In genomic region chr1:246329900-246330299, GRCh38 we compare ENCODE assay signal across 10 cellular contexts.
DNase-seq lines count a peak whose midpoint lies in the region; ATAC-seq and TF ChIP-seq lines count a peak whose summit lies in the region.
"Had no signal": no experiment of that assay in that cellular context is flagged by ENCODE, and none has a peak within 500 bp of the region (broad histone marks: within the 10 kb centered on the region; RNA-seq: fewer than 3 reads in every experiment).

No MANE protein-coding gene starts in this region.

- H3K4me3 ChIP-seq in GM12865 (ENCODE audit: low read depth, low read length) (no peak overlapping the region), H7 (ENCODE audit: insufficient read depth, low read depth, low read length) (no peak overlapping the region), endodermal cell (ENCODE audit: low read length) (no peak overlapping the region), sigmoid colon (no peak overlapping the region)

- intact Hi-C loops in activated CD8-positive, alpha-beta T cell treated with anti-CD3 and anti-CD28 coated beads for 36 hours (cut with micrococcal nuclease) = loop anchor here (10.0 kb wide), 2 partner anchors 145 to 215 kb away; no protein-coding TSS in a partner anchor
- intact Hi-C loops in sigmoid colon (cut with DNase I) = no loop called here

- CTCF ChIA-PET in activated CD8-positive, alpha-beta T cell treated with anti-CD3 and anti-CD28 coated beads for 36 hours (lab: Charles Lee) = interaction anchor here (1.3 kb wide), 1 partner anchor 9 kb away, joined by 4 read pairs; no protein-coding TSS in a partner anchor

- POLR2A ChIA-PET in activated CD8-positive, alpha-beta T cell treated with anti-CD3 and anti-CD28 coated beads for 36 hours (lab: Charles Lee) = interaction anchor here (1.1 kb wide), 1 partner anchor 16 kb away, joined by 4 read pairs; no protein-coding TSS in a partner anchor

- no peak for TF ChIP-seq EP300 in sigmoid colon (IDR thresholded peaks at IDR 0.05)

- H3K9me3 Mint-ChIP-seq in activated CD8-positive, alpha-beta T cell treated with anti-CD3 and anti-CD28 coated beads for 36 hours = peaks cover 9% of the 10 kb centered on the region
- H3K9me3 Mint-ChIP-seq in endodermal cell = no peaks in the 10 kb centered on the region

- H3K4me1 Mint-ChIP-seq in activated CD8-positive, alpha-beta T cell treated with anti-CD3 and anti-CD28 coated beads for 36 hours (ENCODE audit: low read depth) = peaks cover 44% of the 10 kb centered on the region
- H3K4me1 Mint-ChIP-seq in endodermal cell = no peaks in the 10 kb centered on the region

- peak overlapping the region; percentile 75 for H3K27ac Mint-ChIP-seq in activated CD8-positive, alpha-beta T cell treated with anti-CD3 and anti-CD28 coated beads for 36 hours
- H3K27ac Mint-ChIP-seq in endodermal cell = no peak overlapping the region

- DNase-seq in GM12865 (ENCODE audit: low read depth) (peak; percentile 89), GM19238 (ENCODE audit: insufficient read length, low spot score) (peak; percentile 35), DMS79 treated with DMSO at 0.1 percent for 48 hours (lab: John Stamatoyannopoulos, UW) (no peak), H7 (no peak), endodermal cell (no peak), sigmoid colon (no peak)
- DNase-seq in activated CD8-positive, alpha-beta T cell treated with anti-CD3 and anti-CD28 coated beads for 36 hours = peak; percentile 64
- DNase-seq: activated effector memory CD4-positive, alpha-beta T cell treated with Interleukin-2 at 50 U/mL for 16 hours; Calu3 had no signal

- H3K9me3 ChIP-seq in endodermal cell (ENCODE audit: control insufficient read depth, low read length) (no peaks in the 10 kb centered on the region), sigmoid colon (no peaks in the 10 kb centered on the region)

- 94 to 97% methylated on average over 2 to 3 of the region's 4 CpGs for WGBS in endodermal cell (ENCODE audit: insufficient coverage in 1 of 2, insufficient read length in 1 of 2), 2 experiments
- WGBS in sigmoid colon, 2 donors = 86 to 94% methylated on average over 4 of the region's 4 CpGs

- H3K27ac ChIP-seq in endodermal cell (ENCODE audit: low read depth, low read length) = no peak overlapping the region
- no peak overlapping the region for H3K27ac ChIP-seq in sigmoid colon

- H3K9ac ChIP-seq in endodermal cell (ENCODE audit: extremely low read depth, low read length, poor library complexity, severe bottlenecking) = no peak overlapping the region

- no peak overlapping the region for H3K4me3 Mint-ChIP-seq in activated CD8-positive, alpha-beta T cell treated with anti-CD3 and anti-CD28 coated beads for 36 hours
- no peak overlapping the region for H3K4me3 Mint-ChIP-seq in endodermal cell

- no peak for TF ChIP-seq POLR2A in sigmoid colon (IDR thresholded peaks at IDR 0.05)

- H3K4me1 ChIP-seq in endodermal cell (ENCODE audit: control insufficient read depth, insufficient read depth, low read length) = no peaks in the 10 kb centered on the region
- no peaks in the 10 kb centered on the region for H3K4me1 ChIP-seq in sigmoid colon

- peaks cover 58% of the 10 kb centered on the region for H3K36me3 Mint-ChIP-seq in activated CD8-positive, alpha-beta T cell treated with anti-CD3 and anti-CD28 coated beads for 36 hours (ENCODE audit: low read depth)
- peaks cover 9% of the 10 kb centered on the region for H3K36me3 Mint-ChIP-seq in endodermal cell (ENCODE audit: low read depth)

- H3K27me3 Mint-ChIP-seq in activated CD8-positive, alpha-beta T cell treated with anti-CD3 and anti-CD28 coated beads for 36 hours = no peaks in the 10 kb centered on the region
- H3K27me3 Mint-ChIP-seq in endodermal cell (ENCODE audit: insufficient read depth) = no peaks in the 10 kb centered on the region

- H3K27me3 ChIP-seq in H7 (ENCODE audit: control insufficient read depth, insufficient read depth, low read length) (no peaks in the 10 kb centered on the region), endodermal cell (ENCODE audit: control insufficient read depth, insufficient read depth, low read length, poor library complexity, severe bottlenecking) (no peaks in the 10 kb centered on the region), sigmoid colon (no peaks in the 10 kb centered on the region)

- H3K36me3 ChIP-seq in H7 (replicated peaks; ENCODE audit: control insufficient read depth, insufficient read depth, low read length) = no peaks in the 10 kb centered on the region
- H3K36me3 ChIP-seq in endodermal cell (ENCODE audit: control insufficient read depth, insufficient read depth, low read length) = peaks cover 3% of the 10 kb centered on the region
- no peaks in the 10 kb centered on the region for H3K36me3 ChIP-seq in sigmoid colon

- peak; percentile 98 for ATAC-seq in HG02938 (IDR thresholded peaks at IDR 0.05; ENCODE audit: unreplicated experiment)
- ATAC-seq in activated CD8-positive, alpha-beta T cell treated with anti-CD3 and anti-CD28 coated beads for 36 hours = peak; percentile 93

- TF ChIP-seq CTCF in GM12865 (IDR thresholded peaks at IDR 0.05; ENCODE audit: insufficient read depth, low read depth, low read length, missing control alignments) = peak; percentile 13
- TF ChIP-seq CTCF in activated CD8-positive, alpha-beta T cell treated with anti-CD3 and anti-CD28 coated beads for 36 hours (IDR thresholded peaks at IDR 0.05) = no peak
- no peak for TF ChIP-seq CTCF in endodermal cell (conservative IDR thresholded peaks at IDR 0.05)
- no peak for TF ChIP-seq CTCF in sigmoid colon (IDR thresholded peaks at IDR 0.05)

Comparison
In these comparisons a context has a peak if more than half of its experiments do, and no peak if none do; other contexts are left out.
1. DNase-seq: peak in GM12865 (single experiment), GM19238 (single experiment) and activated CD8-positive, alpha-beta T cell treated with anti-CD3 and anti-CD28 coated beads for 36 hours (single experiment); none in DMS79 treated with DMSO at 0.1 percent for 48 hours (single experiment), H7 (single experiment), endodermal cell (single experiment) and sigmoid colon (single experiment).